In genomic region chr10:72087969-72088878, GRCh38 we compare ENCODE assay signal across 8 cellular contexts. TPM values are rescaled to one million over a fixed set of nuclear protein-coding genes. Genes with fewer than 3 reads are reported as not detected.
A peak's percentile ranks its signal among the peaks of the same experiment; 100 is the strongest.
DNase-seq lines count a peak whose midpoint lies in the region; ATAC-seq lines count a peak whose summit lies in the region.

Gene SPOCK2, minus strand, starts transcription at chr10:72088551. Its CDS starts 223 bp downstream, at chr10:72088328.

- H3K9ac ChIP-seq in endocrine pancreas (ENCODE audit: control insufficient read depth, insufficient read depth, low read length), result peak within 1 kb of the TSS; percentile 60

- H3K36me3 ChIP-seq in endocrine pancreas (ENCODE audit: control insufficient read depth, insufficient read depth, low read length), result no peaks in the 10 kb centered on the region

- DNase-seq in NCI-H1417 (lab: John Stamatoyannopoulos, UW) (peak in 2 of 3 experiments; percentile 56 to 69), NCI-H1417 treated with DMSO at 0.1 percent for 48 hours (lab: John Stamatoyannopoulos, UW) (no peak), myocyte (ENCODE audit: low read depth) (peak; percentile 21), HT-29 (ENCODE audit: low spot score) (no peak)
- peak in 2 of 3 experiments; percentile 48 to 58 for DNase-seq in activated CD8-positive, alpha-beta memory T cell treated with anti-CD3 and anti-CD28 coated beads for 48 hours (ENCODE audit: low read depth in 2 of 3, low spot score in 2 of 3)
- DNase-seq in stimulated activated naive CD8-positive, alpha-beta T cell treated with anti-CD3 and anti-CD28 coated beads, Interleukin-15, Interleukin-2, amounts not matched to agents 100 U/mL and 50 U/mL, for 24 hours, result peak; percentile 67

- H3K27me3 ChIP-seq in endocrine pancreas (ENCODE audit: control insufficient read depth, insufficient read depth, low read length), result no peaks in the 10 kb centered on the region

- no peak within 1 kb of the TSS for H3K4me3 ChIP-seq in endocrine pancreas (ENCODE audit: control insufficient read depth, insufficient read depth, low read length)

- no peaks in the 10 kb centered on the region for H3K4me1 ChIP-seq in endocrine pancreas (ENCODE audit: control insufficient read depth, insufficient read depth, low read length)

- H3K9me3 ChIP-seq in endocrine pancreas (ENCODE audit: control insufficient read depth, low read length), result no peaks in the 10 kb centered on the region

- peak; percentile 63 for ATAC-seq in stimulated activated naive CD8-positive, alpha-beta T cell treated with anti-CD3 and anti-CD28 coated beads, Interleukin-15, Interleukin-2, amounts not matched to agents 100 U/mL and 50 U/mL, for 24 hours
- ATAC-seq in HG03565 (IDR thresholded peaks at IDR 0.05; ENCODE audit: unreplicated experiment), result no peak

RNA-seq across cellular contexts. Expression of gene SPOCK2, which starts in this region (rescaled TPM):
- total RNA-seq in myocyte, result 0.78 and 1.9 TPM in 2 replicates
- 0.43 TPM for polyA plus RNA-seq in myocyte (2012)
- 0.08 and 0.34 TPM in 2 replicates for total RNA-seq in HT-29 (2014; rRNA removed; shearing (Covaris generic))

Comparison
In these comparisons a context has a peak if more than half of its experiments do, and no peak if none do; other contexts are left out.
1. DNase-seq: peak in NCI-H1417 (2 of 3), activated CD8-positive, alpha-beta memory T cell treated with anti-CD3 and anti-CD28 coated beads for 48 hours (2 of 3), myocyte (single experiment) and stimulated activated naive CD8-positive, alpha-beta T cell treated with anti-CD3 and anti-CD28 coated beads, Interleukin-15, Interleukin-2, amounts not matched to agents 100 U/mL and 50 U/mL, for 24 hours (single experiment); none in NCI-H1417 treated with DMSO at 0.1 percent for 48 hours (single experiment) and HT-29 (single experiment).